ENCODE assay signal across 9 cellular contexts in the genomic region with DNA sequence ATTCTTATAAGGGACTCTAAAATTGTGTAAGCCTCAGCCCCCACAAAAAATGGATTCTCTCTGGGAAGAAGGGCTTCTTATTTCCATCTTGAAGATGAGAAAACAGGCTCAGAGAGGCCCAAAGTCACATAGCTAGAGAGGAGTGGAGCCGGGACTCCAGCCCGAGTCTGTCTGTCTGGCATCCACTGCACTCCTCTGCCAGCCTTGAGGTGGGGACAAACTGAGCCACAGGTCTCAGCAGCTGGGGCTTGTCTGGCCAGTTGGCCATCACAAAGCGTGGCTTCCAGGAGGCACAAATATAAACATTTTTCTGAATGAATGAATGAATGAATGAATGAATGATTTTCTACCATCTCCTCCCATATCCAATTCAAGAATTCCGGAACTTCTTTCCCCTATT. TPM values are rescaled to one million over a fixed set of nuclear protein-coding genes. Genes with fewer than 3 reads are reported as not detected.
"Had no signal": no experiment of that assay in that cellular context is flagged by ENCODE, and none has a peak within 500 bp of the region (broad histone marks: within the 10 kb centered on the region; RNA-seq: fewer than 3 reads in every experiment).

No MANE protein-coding gene starts in this region.

- ATAC-seq: GM23338, HCT116 had no signal

- H3K9me3 Mint-ChIP-seq: H9, HFFc6 had no signal

- H3K4me1 ChIP-seq: HAP-1 had no signal

- H3K27ac ChIP-seq: GM23248 had no signal

- H3K4me3 ChIP-seq: GM23248, GM23338, HAP-1 had no signal

- H3K4me3 Mint-ChIP-seq: GM23338, H9, HFFc6 had no signal

- H3K36me3 ChIP-seq: HAP-1 had no signal

- H3K4me1 Mint-ChIP-seq: GM23338 had no signal

- H3K27ac Mint-ChIP-seq: H9, HFFc6 had no signal

- DNase-seq: GM23248, GOT3, H7, H9, HCEC 1CT, HFFc6 had no signal

- H3K9me3 ChIP-seq: HAP-1 had no signal

RNA-seq across cellular contexts. Expression of a gene that starts 42.9 kb away (rescaled TPM):
- total RNA-seq: GM23248 had no signal
